30 cellular contexts compared by ENCODE assay signal in genomic region chr7:91397099-91397498, GRCh38.
"Had no signal": no experiment of that assay in that cellular context is flagged by ENCODE, and none has a peak within 500 bp of the region (broad histone marks: within the 10 kb centered on the region; RNA-seq: fewer than 3 reads in every experiment).

No MANE protein-coding gene starts in this region.

- DNase-seq: activated CD4-positive, alpha-beta T cell treated with anti-CD3 and anti-CD28 coated beads for 48 hours; activated CD4-positive, alpha-beta T cell treated with anti-CD3 and anti-CD28 coated beads, Interleukin-2, amount 50 U/mL, for 48 hours; activated CD8-positive, alpha-beta memory T cell treated with anti-CD3 and anti-CD28 coated beads for 24 hours; activated effector memory CD4-positive, alpha-beta T cell treated with Interleukin-2 at 50 U/mL for 16 hours; activated naive CD4-positive, alpha-beta T cell treated with Interleukin-2 at 50 U/mL for 16 hours; aorta; caudate nucleus; cortex of kidney; endodermal cell; glutamatergic neuron; islet precursor cell; left colon; mammary epithelial cell; naive thymus-derived CD4-positive, alpha-beta T cell; nucleus accumbens; psoas muscle; sigmoid colon; stimulated activated CD4-positive, alpha-beta T cell treated with anti-CD3 and anti-CD28 coated beads, Interleukin-15, amount 100 ng/mL, for 24 hours; stimulated activated CD4-positive, alpha-beta T cell treated with anti-CD3 and anti-CD28 coated beads, Interleukin-2, amount 100 ng/mL, for 24 hours; stimulated activated naive B cell treated with anti-CD40 and anti-IgM and Interleukin-4, amounts not matched to agents 10 μg/mL and 1 μg/mL and 100 μg/mL, for 72 hours; SW 1271; T-helper 9 cell; transverse colon had no signal

- H3K27ac Mint-ChIP-seq: activated naive CD8-positive, alpha-beta T cell; endodermal cell; naive thymus-derived CD4-positive, alpha-beta T cell; stimulated activated naive B cell treated with anti-CD40 and anti-IgM and Interleukin-4, amounts not matched to agents 10 μg/mL and 1 μg/mL and 100 μg/mL, for 72 hours; T-helper 1 cell treated with Interleukin-12 subunit alpha and Interleukin-12 subunit beta and Interleukin-4 antibody, amounts not matched to agents 30 μg/mL and 1 μg/mL, for 36 hours had no signal

- H3K27ac ChIP-seq: parathyroid adenoma, psoas muscle, sigmoid colon, transverse colon, VCaP had no signal

- H3K9me3 Mint-ChIP-seq: T-helper 1 cell treated with Interleukin-12 subunit alpha and Interleukin-12 subunit beta and Interleukin-4 antibody, amounts not matched to agents 30 μg/mL and 1 μg/mL, for 36 hours had no signal

- H3K36me3 ChIP-seq: sigmoid colon, transverse colon had no signal

- H3K4me3 ChIP-seq: psoas muscle, sigmoid colon, transverse colon had no signal

- H2AFZ ChIP-seq: parathyroid adenoma had no signal

- H3K36me3 Mint-ChIP-seq: activated naive CD8-positive, alpha-beta T cell; naive thymus-derived CD4-positive, alpha-beta T cell; stimulated activated naive B cell treated with anti-CD40 and anti-IgM and Interleukin-4, amounts not matched to agents 10 μg/mL and 1 μg/mL and 100 μg/mL, for 72 hours had no signal

- H3K4me3 Mint-ChIP-seq: activated naive CD8-positive, alpha-beta T cell; endodermal cell; naive thymus-derived CD4-positive, alpha-beta T cell; stimulated activated naive B cell treated with anti-CD40 and anti-IgM and Interleukin-4, amounts not matched to agents 10 μg/mL and 1 μg/mL and 100 μg/mL, for 72 hours; T-helper 1 cell treated with Interleukin-12 subunit alpha and Interleukin-12 subunit beta and Interleukin-4 antibody, amounts not matched to agents 30 μg/mL and 1 μg/mL, for 36 hours had no signal

- H3K9ac ChIP-seq: parathyroid adenoma had no signal

- H3K9me3 ChIP-seq: psoas muscle, transverse colon had no signal

- ATAC-seq: esophagus mucosa; left colon; psoas muscle; stimulated activated naive B cell treated with anti-CD40 and anti-IgM and Interleukin-4, amounts not matched to agents 10 μg/mL and 1 μg/mL and 100 μg/mL, for 72 hours had no signal

- FAIRE-seq: frontal cortex, TTC549 had no signal

- H3K4me1 Mint-ChIP-seq: naive thymus-derived CD4-positive, alpha-beta T cell; stimulated activated naive B cell treated with anti-CD40 and anti-IgM and Interleukin-4, amounts not matched to agents 10 μg/mL and 1 μg/mL and 100 μg/mL, for 72 hours had no signal

- H3K79me2 ChIP-seq: parathyroid adenoma had no signal

- H3K4me1 ChIP-seq: parathyroid adenoma, psoas muscle, sigmoid colon, transverse colon had no signal

- H3K27me3 Mint-ChIP-seq: activated naive CD8-positive, alpha-beta T cell had no signal

- H3K27me3 ChIP-seq: sigmoid colon, transverse colon had no signal
